In the genomic region with DNA sequence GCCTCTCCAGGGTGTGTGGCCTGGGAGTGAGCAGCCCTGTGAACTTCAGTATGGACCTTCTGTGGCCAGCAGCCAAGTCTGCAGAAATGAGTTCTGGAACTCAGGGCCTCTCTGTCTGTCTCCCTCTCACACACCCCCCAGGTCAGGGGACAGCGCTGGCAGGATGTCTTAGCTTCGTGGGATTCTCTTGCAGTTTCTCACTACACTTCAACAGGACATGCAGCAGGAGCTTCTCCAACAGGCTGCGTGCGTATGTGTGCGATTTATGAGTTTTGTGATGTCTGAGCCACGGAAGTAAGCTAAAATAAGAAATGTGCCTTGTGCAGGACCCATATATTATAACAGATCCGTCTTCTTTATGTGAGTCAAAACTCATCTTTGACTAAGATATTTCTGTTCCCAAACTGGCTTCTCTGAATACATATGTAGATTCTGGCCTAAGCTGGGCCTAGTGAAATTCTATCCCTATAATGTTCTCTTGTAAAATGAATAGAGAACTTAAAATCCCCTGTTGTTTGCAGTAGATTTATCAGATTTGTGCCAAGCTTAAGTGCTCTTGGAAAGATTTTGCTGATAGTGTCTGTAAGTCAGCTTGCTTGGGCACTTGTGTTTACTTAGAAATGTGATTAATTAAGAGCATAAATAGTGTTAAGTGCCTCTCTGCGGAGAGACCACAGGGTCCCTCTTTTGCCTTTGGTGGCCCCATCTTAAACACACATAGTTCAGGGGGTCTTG, we compare ENCODE assay signal across 24 cellular contexts. TPM values are rescaled to one million over a fixed set of nuclear protein-coding genes. Genes with fewer than 3 reads are reported as not detected.
DNase-seq lines count a peak whose midpoint lies in the region; ATAC-seq and TF ChIP-seq lines count a peak whose summit lies in the region.
"Had no signal": no experiment of that assay in that cellular context is flagged by ENCODE, and none has a peak within 500 bp of the region (broad histone marks: within the 10 kb centered on the region; RNA-seq: fewer than 3 reads in every experiment).

No MANE protein-coding gene starts in this region.

- TF ChIP-seq CTCF in transverse colon (IDR thresholded peaks at IDR 0.05) (no peak), osteocyte (IDR thresholded peaks at IDR 0.05) (no peak)

- no peaks in the 10 kb centered on the region for H3K27me3 ChIP-seq in transverse colon
- H3K27me3 ChIP-seq: BLaER1 treated with 17β-estradiol and CSF1 and Interleukin-3, amounts not matched to agents 10 nM and 100 nM; breast epithelium; heart left ventricle had no signal

- no peaks in the 10 kb centered on the region for H3K36me3 ChIP-seq in transverse colon
- H3K36me3 ChIP-seq: BLaER1 treated with 17β-estradiol and CSF1 and Interleukin-3, amounts not matched to agents 10 nM and 100 nM; breast epithelium; heart left ventricle had no signal

- DNase-seq in NCI-H1092 treated with DMSO at 0.1 percent for 48 hours (lab: John Stamatoyannopoulos, UW) (peak; percentile 17), NCI-H1092 (lab: John Stamatoyannopoulos, UW) (no peak), NCI-H524 treated with DMSO at 0.1 percent for 48 hours (lab: John Stamatoyannopoulos, UW) (peak; percentile 74), left lobe of liver (ENCODE audit: low spot score) (no peak), transverse colon (no peak), AML-193 (lab: John Stamatoyannopoulos, UW) (no peak), osteocyte (ENCODE audit: extremely low spot score, unreplicated experiment) (no peak)
- DNase-seq in activated CD8-positive, alpha-beta memory T cell treated with anti-CD3 and anti-CD28 coated beads, Interleukin-2, amount 10 ng/mL, durations not matched to agents 7 days and 5 days: no peak
- DNase-seq: activated CD4-positive, CD25-positive, alpha-beta regulatory T cell treated with anti-CD3 and anti-CD28 coated beads, Interleukin-2, amount 50 U/mL, for 72 hours; activated naive CD8-positive, alpha-beta T cell treated with anti-CD3 and anti-CD28 coated beads, Interleukin-2, amount 10 ng/mL, durations not matched to agents 7 days and 5 days; GF-D8; heart left ventricle; natural killer cell; NCI-H2171; NK-92 treated with Interleukin-12 subunit alpha and Interleukin-12 subunit beta, amount 100 ng/mL, for 24 hours; posterior cingulate gyrus; stimulated activated CD4-positive, alpha-beta T cell treated with anti-CD3 and anti-CD28 coated beads, Interleukin-2, amount 100 ng/mL, for 48 hours; stimulated activated naive CD8-positive, alpha-beta T cell treated with anti-CD3 and anti-CD28 coated beads, Interleukin-15, amount 100 ng/mL, for 72 hours had no signal

- TF ChIP-seq EP300 in transverse colon (IDR thresholded peaks at IDR 0.05; ENCODE audit: low read depth): no peak

- H3K9me3 Mint-ChIP-seq in osteocyte (ENCODE audit: unreplicated experiment): no peaks in the 10 kb centered on the region
- no peaks in the 10 kb centered on the region for H3K9me3 Mint-ChIP-seq in activated CD8-positive, alpha-beta memory T cell treated with anti-CD3 and anti-CD28 coated beads, Interleukin-2, amount 10 ng/mL, durations not matched to agents 7 days and 5 days (ENCODE audit: low read depth)
- H3K9me3 Mint-ChIP-seq: activated naive CD8-positive, alpha-beta T cell treated with anti-CD3 and anti-CD28 coated beads, Interleukin-2, amount 10 ng/mL, durations not matched to agents 7 days and 5 days; activated T-helper 2 cell treated with anti-CD3 and anti-CD28 coated beads, Interferon-gamma antibody, Interleukin-2, Interleukin-4, amounts not matched to agents 10 μg/mL and 5 μg/mL and 100 μg/mL, durations not matched to agents 14 hours and 24 hours and 36 hours; natural killer cell; stimulated activated naive CD8-positive, alpha-beta T cell treated with anti-CD3 and anti-CD28 coated beads, Interleukin-15, amount 100 ng/mL, for 72 hours had no signal

- H3K4me3 Mint-ChIP-seq in osteocyte (ENCODE audit: unreplicated experiment): no peak overlapping the region
- H3K4me3 Mint-ChIP-seq in activated CD8-positive, alpha-beta memory T cell treated with anti-CD3 and anti-CD28 coated beads, Interleukin-2, amount 10 ng/mL, durations not matched to agents 7 days and 5 days: no peak overlapping the region
- H3K4me3 Mint-ChIP-seq: activated naive CD8-positive, alpha-beta T cell treated with anti-CD3 and anti-CD28 coated beads, Interleukin-2, amount 10 ng/mL, durations not matched to agents 7 days and 5 days; natural killer cell; stimulated activated naive CD8-positive, alpha-beta T cell treated with anti-CD3 and anti-CD28 coated beads, Interleukin-15, amount 100 ng/mL, for 72 hours had no signal

- no peaks in the 10 kb centered on the region for H3K4me1 Mint-ChIP-seq in osteocyte (ENCODE audit: unreplicated experiment)
- no peaks in the 10 kb centered on the region for H3K4me1 Mint-ChIP-seq in activated CD8-positive, alpha-beta memory T cell treated with anti-CD3 and anti-CD28 coated beads, Interleukin-2, amount 10 ng/mL, durations not matched to agents 7 days and 5 days
- H3K4me1 Mint-ChIP-seq: activated naive CD8-positive, alpha-beta T cell treated with anti-CD3 and anti-CD28 coated beads, Interleukin-2, amount 10 ng/mL, durations not matched to agents 7 days and 5 days; natural killer cell; stimulated activated naive CD8-positive, alpha-beta T cell treated with anti-CD3 and anti-CD28 coated beads, Interleukin-15, amount 100 ng/mL, for 72 hours had no signal

- no peak overlapping the region for H3K4me3 ChIP-seq in transverse colon
- H3K4me3 ChIP-seq: BLaER1 treated with 17β-estradiol and CSF1 and Interleukin-3, amounts not matched to agents 10 nM and 100 nM; breast epithelium; coronary artery; heart left ventricle; SK-N-MC had no signal

- 66 to 79% methylated on average over 7 to 8 of the region's 8 CpGs for WGBS in transverse colon (ENCODE audit: low coverage in 1 of 2), 2 donors

- peaks cover 0 to 4% (median 0%) of the 10 kb centered on the region in 4 donors for H3K4me1 ChIP-seq in transverse colon
- H3K4me1 ChIP-seq: BLaER1 treated with 17β-estradiol and CSF1 and Interleukin-3, amounts not matched to agents 10 nM and 100 nM; breast epithelium had no signal

- peak; percentile 29 for ATAC-seq in left lobe of liver
- ATAC-seq in activated CD8-positive, alpha-beta memory T cell treated with anti-CD3 and anti-CD28 coated beads, Interleukin-2, amount 10 ng/mL, durations not matched to agents 7 days and 5 days: no peak
- ATAC-seq: HCT116; natural killer cell; stimulated activated naive CD8-positive, alpha-beta T cell treated with anti-CD3 and anti-CD28 coated beads, Interleukin-15, amount 100 ng/mL, for 72 hours had no signal

- CTCF ChIA-PET in activated CD8-positive, alpha-beta memory T cell treated with anti-CD3 and anti-CD28 coated beads, Interleukin-2, amount 10 ng/mL, durations not matched to agents 7 days and 5 days (lab: Charles Lee): no interaction called here

- H3K36me3 Mint-ChIP-seq in osteocyte (ENCODE audit: unreplicated experiment): no peaks in the 10 kb centered on the region
- no peaks in the 10 kb centered on the region for H3K36me3 Mint-ChIP-seq in activated CD8-positive, alpha-beta memory T cell treated with anti-CD3 and anti-CD28 coated beads, Interleukin-2, amount 10 ng/mL, durations not matched to agents 7 days and 5 days
- H3K36me3 Mint-ChIP-seq: activated naive CD8-positive, alpha-beta T cell treated with anti-CD3 and anti-CD28 coated beads, Interleukin-2, amount 10 ng/mL, durations not matched to agents 7 days and 5 days; natural killer cell had no signal

- peak overlapping the region in 3 of 4 donors; percentile 4 to 57 (median 32) for H3K27ac ChIP-seq in transverse colon
- H3K27ac ChIP-seq: BLaER1 treated with 17β-estradiol and CSF1 and Interleukin-3, amounts not matched to agents 10 nM and 100 nM; breast epithelium; coronary artery; SK-N-MC had no signal

- H3K27me3 Mint-ChIP-seq in osteocyte (ENCODE audit: unreplicated experiment): peaks cover 6% of the 10 kb centered on the region
- peaks cover 5% of the 10 kb centered on the region for H3K27me3 Mint-ChIP-seq in activated CD8-positive, alpha-beta memory T cell treated with anti-CD3 and anti-CD28 coated beads, Interleukin-2, amount 10 ng/mL, durations not matched to agents 7 days and 5 days
- H3K27me3 Mint-ChIP-seq: stimulated activated naive CD8-positive, alpha-beta T cell treated with anti-CD3 and anti-CD28 coated beads, Interleukin-15, amount 100 ng/mL, for 72 hours had no signal

- H3K9me3 ChIP-seq in transverse colon: no peaks in the 10 kb centered on the region
- H3K9me3 ChIP-seq: BLaER1 treated with 17β-estradiol and CSF1 and Interleukin-3, amounts not matched to agents 10 nM and 100 nM; breast epithelium; heart left ventricle had no signal

- TF ChIP-seq POLR2A in transverse colon (IDR thresholded peaks at IDR 0.05): no peak

- H3K27ac Mint-ChIP-seq in osteocyte (ENCODE audit: unreplicated experiment): no peak overlapping the region
- no peak overlapping the region for H3K27ac Mint-ChIP-seq in activated CD8-positive, alpha-beta memory T cell treated with anti-CD3 and anti-CD28 coated beads, Interleukin-2, amount 10 ng/mL, durations not matched to agents 7 days and 5 days
- H3K27ac Mint-ChIP-seq: activated naive CD8-positive, alpha-beta T cell treated with anti-CD3 and anti-CD28 coated beads, Interleukin-2, amount 10 ng/mL, durations not matched to agents 7 days and 5 days; activated T-helper 2 cell treated with anti-CD3 and anti-CD28 coated beads, Interferon-gamma antibody, Interleukin-2, Interleukin-4, amounts not matched to agents 10 μg/mL and 5 μg/mL and 100 μg/mL, durations not matched to agents 14 hours and 24 hours and 36 hours; natural killer cell; stimulated activated naive CD8-positive, alpha-beta T cell treated with anti-CD3 and anti-CD28 coated beads, Interleukin-15, amount 100 ng/mL, for 72 hours had no signal

- in situ Hi-C loops in transverse colon (cut with MboI; ENCODE audit: low pct_ligation_motif_present in 1 of 4, low pct_unique_long_range_greater_than_20kb in 1 of 4, low sequenced_read_pairs in 3 of 4): loop anchor here in 2 of 4 donors (25.0 kb wide), 2 partner anchors 168 to 393 kb away; no protein-coding TSS in a partner anchor

- intact Hi-C loops in transverse colon (cut with DNase I; ENCODE audit: low total_unique reads): no loop called here

RNA-seq across cellular contexts. Expression of gene PROM1, which starts 39.8 kb away (rescaled TPM):
- 1.3 TPM for total RNA-seq in left lobe of liver
- 100 to 1,000 TPM in 3 of 4 donors, 10 to 100 TPM in 1; 35.2 to 236 (median 170) TPM for total RNA-seq in transverse colon
- total RNA-seq in osteocyte: not detected in 2 replicates
- total RNA-seq in activated CD8-positive, alpha-beta memory T cell treated with anti-CD3 and anti-CD28 coated beads, Interleukin-2, amount 10 ng/mL, durations not matched to agents 7 days and 5 days: not detected
- total RNA-seq: activated naive CD8-positive, alpha-beta T cell treated with anti-CD3 and anti-CD28 coated beads, Interleukin-2, amount 10 ng/mL, durations not matched to agents 7 days and 5 days; natural killer cell had no signal

Comparison
In these comparisons a context has a peak if more than half of its experiments do, and no peak if none do; other contexts are left out.
1. DNase-seq: peak in NCI-H1092 treated with DMSO at 0.1 percent for 48 hours (single experiment) and NCI-H524 treated with DMSO at 0.1 percent for 48 hours (single experiment); none in NCI-H1092 (single experiment), left lobe of liver (single experiment), transverse colon (single experiment), AML-193 (0 of 2), osteocyte (single experiment) and activated CD8-positive, alpha-beta memory T cell treated with anti-CD3 and anti-CD28 coated beads, Interleukin-2, amount 10 ng/mL, durations not matched to agents 7 days and 5 days (single experiment).
2. RNA of gene PROM1, which starts 39.8 kb away (total RNA-seq): 35.2 to 236 TPM in transverse colon; 1.3 TPM in left lobe of liver (single experiment), not detected in activated CD8-positive, alpha-beta memory T cell treated with anti-CD3 and anti-CD28 coated beads, Interleukin-2, amount 10 ng/mL, durations not matched to agents 7 days and 5 days and not detected in osteocyte; every median in the first group is over 10 times any median in the second.